33 cellular contexts compared by ENCODE assay signal in genomic region chr12:124870515-124870914, GRCh38.
"Had no signal": no experiment of that assay in that cellular context is flagged by ENCODE, and none has a peak within 500 bp of the region (broad histone marks: within the 10 kb centered on the region; RNA-seq: fewer than 3 reads in every experiment).

No MANE protein-coding gene starts in this region.

- H3K4me3 ChIP-seq: adrenal gland, body of pancreas, breast epithelium had no signal

- H3K27me3 ChIP-seq: adrenal gland, body of pancreas, brain microvascular endothelial cell, breast epithelium had no signal

- H3K27ac ChIP-seq: body of pancreas, brain microvascular endothelial cell, breast epithelium, VCaP had no signal

- ATAC-seq: activated CD8-positive, alpha-beta T cell treated with anti-CD3 and anti-CD28 coated beads for 36 hours; activated naive CD4-positive, alpha-beta T cell treated with anti-CD3 and anti-CD28 coated beads, Interleukin-2, amount 50 U/mL, for 72 hours; activated T-cell treated with anti-CD3 and anti-CD28 coated beads, Interleukin-2, amount 50 U/mL, for 4 hours; activated T-cell treated with anti-CD3 and anti-CD28 coated beads, Interleukin-2, amount 50 U/mL, for 72 hours; activated T-helper 17 cell treated with anti-CD3 and anti-CD28 coated beads, Interleukin-2, amount 50 U/mL, for 72 hours; body of pancreas had no signal

- H3K9me3 ChIP-seq: adrenal gland, body of pancreas, breast epithelium had no signal

- FAIRE-seq: astrocyte, TTC549 had no signal

- DNase-seq: activated B cell treated with CpG ODN at 0.5 μM for 24 hours; activated CD4-positive, alpha-beta memory T cell treated with anti-CD3 and anti-CD28 coated beads for 36 hours; activated CD4-positive, alpha-beta T cell treated with anti-CD3 and anti-CD28 coated beads for 4 hours; activated CD4-positive, alpha-beta T cell treated with anti-CD3 and anti-CD28 coated beads, Interleukin-2, amount 10 ng/mL, durations not matched to agents 24 days and 14 days; activated CD4-positive, alpha-beta T cell treated with anti-CD3 and anti-CD28 coated beads, Interleukin-2, amount 50 U/mL, for 1 hour; activated CD4-positive, alpha-beta T cell treated with anti-CD3 and anti-CD28 coated beads, Interleukin-2, amount 50 U/mL, for 4 hours; activated CD4-positive, CD25-positive, alpha-beta regulatory T cell treated with anti-CD3 and anti-CD28 coated beads, Interleukin-2, amount 50 U/mL, for 72 hours; activated CD8-positive, alpha-beta memory T cell treated with anti-CD3 and anti-CD28 coated beads, Interleukin-2, amount 50 U/mL, for 4 hours; activated CD8-positive, alpha-beta T cell treated with anti-CD3 and anti-CD28 coated beads for 36 hours; activated effector memory CD4-positive, alpha-beta T cell treated with anti-CD3 and anti-CD28 coated beads, Interleukin-2, amount 50 U/mL, for 16 hours; activated gamma-delta T cell treated with Interleukin-2 at 50 U/mL for 16 hours; activated naive CD4-positive, alpha-beta T cell; activated naive CD4-positive, alpha-beta T cell treated with anti-CD3 and anti-CD28 coated beads for 36 hours; activated naive CD4-positive, alpha-beta T cell treated with anti-CD3 and anti-CD28 coated beads, Interleukin-2, amount 50 U/mL, for 16 hours; activated naive CD8-positive, alpha-beta T cell treated with anti-CD3 and anti-CD28 coated beads for 36 hours; activated T-cell treated with anti-CD3 and anti-CD28 coated beads for 4 hours; activated T-cell treated with anti-CD3 and anti-CD28 coated beads, Interleukin-2, amount 50 U/mL, for 1 hour; activated T-cell treated with anti-CD3 and anti-CD28 coated beads, Interleukin-2, amount 50 U/mL, for 4 hours; activated T-cell treated with anti-CD3 and anti-CD28 coated beads, Interleukin-2, amount 50 U/mL, for 72 hours; adrenal gland; amniotic stem cell; aorta; body of pancreas; brain microvascular endothelial cell; central memory CD4-positive, alpha-beta T cell; T-helper 2 cell; T-helper 9 cell had no signal

- H3K36me3 ChIP-seq: adrenal gland, brain microvascular endothelial cell, breast epithelium had no signal

- H3K4me1 ChIP-seq: body of pancreas, breast epithelium had no signal
